8 cellular contexts compared by ENCODE assay signal in the genomic region with DNA sequence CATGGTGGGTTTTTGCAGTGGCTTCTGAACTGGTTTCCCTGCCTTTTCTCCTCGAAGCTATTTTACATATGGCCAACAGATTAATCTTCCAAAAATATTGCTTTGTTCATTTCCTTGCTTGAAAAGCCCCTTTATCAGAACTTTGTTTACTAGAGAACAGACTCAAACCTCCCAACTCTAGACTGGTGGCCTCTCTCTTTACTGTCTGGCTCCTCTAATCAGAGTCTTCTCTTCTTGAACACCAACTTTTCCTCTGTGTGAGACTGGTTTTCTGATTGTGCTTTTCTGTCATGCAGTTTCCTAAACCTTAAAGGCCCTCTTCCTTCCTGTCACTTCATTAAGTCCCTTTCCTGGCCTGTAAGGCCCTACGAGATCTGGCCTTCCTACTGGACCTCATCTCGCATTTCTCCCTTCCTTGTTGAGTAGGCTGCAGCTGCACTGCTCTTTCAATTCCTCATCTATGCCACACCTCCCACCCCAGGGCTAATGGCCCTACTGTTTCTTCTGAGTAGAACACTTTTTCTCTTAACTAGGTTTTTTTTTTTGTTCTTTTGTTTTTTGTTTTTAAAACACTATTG. TPM values are rescaled to one million over a fixed set of nuclear protein-coding genes. Genes with fewer than 3 reads are reported as not detected.
DNase-seq lines count a peak whose midpoint lies in the region; ATAC-seq and TF ChIP-seq lines count a peak whose summit lies in the region.

No MANE protein-coding gene starts in this region.

- no peak overlapping the region for H3K4me3 Mint-ChIP-seq in CD14-positive monocyte

- DNase-seq in H7, result no peak
- DNase-seq in CD14-positive monocyte (ENCODE audit: low spot score), result no peak
- DNase-seq in esophagus muscularis mucosa (ENCODE audit: extremely low spot score), result no peak
- DNase-seq in 8988T, result no peak

- no peak overlapping the region for H3K27ac ChIP-seq in esophagus muscularis mucosa (replicated peaks in 1 of 4)

- no peaks in the 10 kb centered on the region for H3K9me3 Mint-ChIP-seq in CD14-positive monocyte

- H3K36me3 ChIP-seq in H7 (replicated peaks; ENCODE audit: control insufficient read depth, insufficient read depth, low read length), result no peaks in the 10 kb centered on the region
- no peaks in the 10 kb centered on the region for H3K36me3 ChIP-seq in esophagus muscularis mucosa

- peaks cover 0 to 6% (median 5%) of the 10 kb centered on the region in 4 donors for H3K4me1 ChIP-seq in esophagus muscularis mucosa

- TF ChIP-seq POLR2A in esophagus muscularis mucosa (IDR thresholded peaks at IDR 0.05; ENCODE audit: low read depth), result no peak

- intact Hi-C loops in CD14-positive monocyte (cut with micrococcal nuclease) (no loop called here), esophagus muscularis mucosa (cut with DNase I) (no loop called here)

- no peak for TF ChIP-seq EP300 in esophagus muscularis mucosa (IDR thresholded peaks at IDR 0.05)

- no peaks in the 10 kb centered on the region for H3K9me3 ChIP-seq in esophagus muscularis mucosa

- ATAC-seq in GM18499 (IDR thresholded peaks at IDR 0.05; ENCODE audit: insufficient read depth, unreplicated experiment), result peak; percentile 92
- peak; percentile 97 for ATAC-seq in GM21423 (IDR thresholded peaks at IDR 0.05; ENCODE audit: unreplicated experiment)
- peak; percentile 91 for ATAC-seq in HG03280 (IDR thresholded peaks at IDR 0.05; ENCODE audit: unreplicated experiment)
- peak; percentile 48 for ATAC-seq in esophagus mucosa

- TF ChIP-seq CTCF in CD14-positive monocyte (IDR thresholded peaks at IDR 0.05) (no peak), esophagus muscularis mucosa (IDR thresholded peaks at IDR 0.05) (no peak)

- H3K4me1 Mint-ChIP-seq in CD14-positive monocyte, result no peaks in the 10 kb centered on the region

- no peaks in the 10 kb centered on the region for H3K36me3 Mint-ChIP-seq in CD14-positive monocyte

- H3K27me3 Mint-ChIP-seq in CD14-positive monocyte (ENCODE audit: low read depth in 3 of 3), result no peaks in the 10 kb centered on the region

- no peak overlapping the region for H3K4me3 ChIP-seq in H7 (ENCODE audit: insufficient read depth, low read depth, low read length)
- no peak overlapping the region for H3K4me3 ChIP-seq in esophagus muscularis mucosa

- 72% methylated on average over 3 of the region's 3 CpGs for WGBS in esophagus muscularis mucosa

- H3K27ac Mint-ChIP-seq in CD14-positive monocyte, result no peak overlapping the region

- H3K27me3 ChIP-seq in H7 (ENCODE audit: control insufficient read depth, insufficient read depth, low read length) (no peaks in the 10 kb centered on the region), esophagus muscularis mucosa (no peaks in the 10 kb centered on the region)

RNA-seq across cellular contexts. Expression of a gene that starts 5.7 kb away (rescaled TPM):
- total RNA-seq in esophagus mucosa (0.36 TPM), esophagus muscularis mucosa (1 to 10 TPM in 1 of 4 donors, under 1 TPM in 1, not detected in 2; 0.17 to 1.8 TPM)
- total RNA-seq in H7 (2014; rRNA removed; shearing (Covaris generic)), result 0.41 and 0.42 TPM in 2 replicates
- not detected for polyA plus RNA-seq in CD14-positive monocyte

RNA-seq across cellular contexts. Expression of a gene that starts 5.8 kb away (rescaled TPM):
- total RNA-seq in esophagus mucosa, result 39.7 TPM
- 61.2 and 61.6 TPM in 2 replicates for total RNA-seq in H7 (2014; rRNA removed; shearing (Covaris generic))
- polyA plus RNA-seq in CD14-positive monocyte, result 100 to 1,000 TPM in 1 of 2 donors, 10 to 100 TPM in 1; 92.1 to 113 TPM
- 10 to 100 TPM; 25.7 to 42.6 (median 32.8) TPM for total RNA-seq in esophagus muscularis mucosa

RNA-seq across cellular contexts. Expression of a gene that starts 15.2 kb away (rescaled TPM):
- total RNA-seq in esophagus mucosa (55.2 TPM), esophagus muscularis mucosa (10 to 100 TPM; 18.2 to 31.1 (median 28.6) TPM)
- 10.9 and 11.6 TPM in 2 replicates for total RNA-seq in H7 (2014; rRNA removed; shearing (Covaris generic))
- polyA plus RNA-seq in CD14-positive monocyte, result 10 to 100 TPM; 17.1 to 24.6 TPM

RNA-seq across cellular contexts. Expression of a gene that starts 39.5 kb away (rescaled TPM):
- total RNA-seq in esophagus mucosa, result 41.2 TPM
- 26.2 and 36.2 TPM in 2 replicates for total RNA-seq in H7 (2014; rRNA removed; shearing (Covaris generic))
- 1 to 10 TPM; 8.3 to 9.2 TPM for polyA plus RNA-seq in CD14-positive monocyte
- total RNA-seq in esophagus muscularis mucosa, result 10 to 100 TPM in 3 of 4 donors, 1 to 10 TPM in 1; 9.1 to 30.2 (median 22.8) TPM

RNA-seq across cellular contexts. Expression of a gene that starts 47.3 kb away (rescaled TPM):
- 22.8 TPM for total RNA-seq in esophagus mucosa
- total RNA-seq in H7 (2014; rRNA removed; shearing (Covaris generic)), result 18.2 and 22.4 TPM in 2 replicates
- 10 to 100 TPM in 1 of 2 donors, 1 to 10 TPM in 1; 9.1 to 15.8 TPM for polyA plus RNA-seq in CD14-positive monocyte
- 100 to 1,000 TPM in 1 of 4 donors, 10 to 100 TPM in 3; 37.3 to 121 (median 68.5) TPM for total RNA-seq in esophagus muscularis mucosa
